ENCODE assay signal across 12 cellular contexts in the genomic region with DNA sequence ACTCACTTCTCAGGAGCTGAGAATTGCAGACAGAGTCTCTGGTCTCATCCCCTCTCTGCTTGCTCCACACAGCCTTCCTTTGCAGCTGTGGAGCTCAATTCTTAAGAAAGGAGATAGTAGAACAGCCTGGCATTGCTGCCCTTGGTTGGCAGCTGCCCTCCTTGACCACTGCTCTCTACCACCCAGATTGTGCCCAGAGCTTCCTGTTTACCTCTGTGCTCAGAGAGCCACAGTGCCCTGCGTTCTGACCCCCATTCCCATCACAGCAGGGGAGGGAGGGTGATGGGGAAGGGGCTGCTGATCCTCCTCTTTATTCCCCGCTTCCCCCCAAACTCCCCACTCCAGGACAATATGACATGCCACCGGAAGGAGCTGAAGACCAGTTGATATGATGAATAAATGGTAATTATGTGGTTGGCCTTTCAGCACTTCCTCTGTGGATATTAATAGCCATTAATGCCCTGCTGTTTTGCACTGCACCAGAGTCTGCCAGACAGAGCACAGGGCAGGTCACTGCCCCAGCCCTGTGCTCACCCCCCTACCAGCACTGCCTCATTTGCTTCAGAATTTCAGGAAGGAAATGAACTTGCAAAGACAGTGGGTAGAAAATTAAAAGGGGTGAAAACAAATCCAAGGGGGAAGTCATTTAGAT.
DNase-seq lines count a peak whose midpoint lies in the region; ATAC-seq and TF ChIP-seq lines count a peak whose summit lies in the region.
"Had no signal": no experiment of that assay in that cellular context is flagged by ENCODE, and none has a peak within 500 bp of the region (broad histone marks: within the 10 kb centered on the region; RNA-seq: fewer than 3 reads in every experiment).

No MANE protein-coding gene starts in this region.

- peak; percentile 45 for ATAC-seq in HG03135 (IDR thresholded peaks at IDR 0.05; ENCODE audit: unreplicated experiment)
- ATAC-seq in stimulated activated naive B cell treated with anti-CD40 and anti-IgM and Interleukin-4, amounts not matched to agents 10 μg/mL and 1 μg/mL and 100 μg/mL, for 72 hours (replicated peaks): peak; percentile 55 to 59

- peaks cover 7 to 13% of the 10 kb centered on the region in 2 donors for H3K9me3 Mint-ChIP-seq in stimulated activated naive B cell treated with anti-CD40 and anti-IgM and Interleukin-4, amounts not matched to agents 10 μg/mL and 1 μg/mL and 100 μg/mL, for 72 hours
- H3K9me3 Mint-ChIP-seq: dendritic cell treated with granulocyte-macrophage colony-stimulating factor and Interleukin-4, amounts not matched to agents 40 ng/mL and 50 ng/mL, for 4 days; T-helper 2 cell treated with Interferon-gamma antibody and Interleukin-4, amounts not matched to agents 5 μg/mL and 100 μg/mL, for 36 hours had no signal

- H3K9me3 ChIP-seq in SU-DHL-6 (ENCODE audit: insufficient read depth, low read length): no peaks in the 10 kb centered on the region
- H3K9me3 ChIP-seq: psoas muscle had no signal

- H3K36me3 ChIP-seq in SU-DHL-6 (ENCODE audit: low read length): no peaks in the 10 kb centered on the region

- no peak overlapping the region for H3K4me3 Mint-ChIP-seq in stimulated activated naive B cell treated with anti-CD40 and anti-IgM and Interleukin-4, amounts not matched to agents 10 μg/mL and 1 μg/mL and 100 μg/mL, for 72 hours
- H3K4me3 Mint-ChIP-seq: dendritic cell treated with granulocyte-macrophage colony-stimulating factor and Interleukin-4, amounts not matched to agents 40 ng/mL and 50 ng/mL, for 4 days; T-helper 2 cell treated with Interferon-gamma antibody and Interleukin-4, amounts not matched to agents 5 μg/mL and 100 μg/mL, for 36 hours had no signal

- H3K27ac Mint-ChIP-seq in stimulated activated naive B cell treated with anti-CD40 and anti-IgM and Interleukin-4, amounts not matched to agents 10 μg/mL and 1 μg/mL and 100 μg/mL, for 72 hours: peak overlapping the region; percentile 3
- H3K27ac Mint-ChIP-seq: T-helper 2 cell treated with Interferon-gamma antibody and Interleukin-4, amounts not matched to agents 5 μg/mL and 100 μg/mL, for 36 hours had no signal

- H3K9ac ChIP-seq in SU-DHL-6 (ENCODE audit: low read length): peak overlapping the region; percentile 33

- 0 out of 2 replicates have a peak, but pooled peaks cover 10% of the 10 kb centered on the region for H3F3A ChIP-seq in SU-DHL-6 (ENCODE audit: insufficient read depth)

- no peaks in the 10 kb centered on the region for H3K27me3 ChIP-seq in SU-DHL-6 (ENCODE audit: low read length)

- TF ChIP-seq CTCF in SU-DHL-6 (IDR thresholded peaks at IDR 0.05; ENCODE audit: insufficient read depth, low read length, poor library complexity, severe bottlenecking): no peak

- H3K4me2 ChIP-seq in SU-DHL-6 (ENCODE audit: low read depth, low read length, poor library complexity, severe bottlenecking): peak overlapping the region; percentile 50

- H2AFZ ChIP-seq in SU-DHL-6 (ENCODE audit: low read depth, low read length, severe bottlenecking): no peak overlapping the region

- H3K27me3 Mint-ChIP-seq in stimulated activated naive B cell treated with anti-CD40 and anti-IgM and Interleukin-4, amounts not matched to agents 10 μg/mL and 1 μg/mL and 100 μg/mL, for 72 hours: peaks cover 0 to 6% of the 10 kb centered on the region in 2 donors

- peak overlapping the region; percentile 22 for H3K4me3 ChIP-seq in SU-DHL-6 (ENCODE audit: insufficient read depth, low read length, poor library complexity, severe bottlenecking)
- H3K4me3 ChIP-seq: psoas muscle had no signal

- H3K36me3 Mint-ChIP-seq in stimulated activated naive B cell treated with anti-CD40 and anti-IgM and Interleukin-4, amounts not matched to agents 10 μg/mL and 1 μg/mL and 100 μg/mL, for 72 hours: peaks cover 4 to 5% of the 10 kb centered on the region in 2 donors

- H3K79me2 ChIP-seq in SU-DHL-6 (ENCODE audit: insufficient read depth, low read length): no peaks in the 10 kb centered on the region

- H4K20me1 ChIP-seq in SU-DHL-6 (ENCODE audit: low read depth, low read length): no peaks in the 10 kb centered on the region

- H3K4me1 Mint-ChIP-seq in stimulated activated naive B cell treated with anti-CD40 and anti-IgM and Interleukin-4, amounts not matched to agents 10 μg/mL and 1 μg/mL and 100 μg/mL, for 72 hours: peaks cover 24 to 31% of the 10 kb centered on the region in 2 donors

- H3K9me2 ChIP-seq in SU-DHL-6 (replicated peaks; ENCODE audit: insufficient read depth, low read length): no peaks in the 10 kb centered on the region

- H3K27ac ChIP-seq in SU-DHL-6 (ENCODE audit: low read depth, low read length): peak overlapping the region; percentile 81
- H3K27ac ChIP-seq: 22Rv1, psoas muscle had no signal

- DNase-seq in DMS 273 (lab: John Stamatoyannopoulos, UW; ENCODE audit: unreplicated experiment) (peak; percentile 2), DMS 273 treated with DMSO at 0.1 percent for 48 hours (lab: John Stamatoyannopoulos, UW) (no peak), AG20443 (ENCODE audit: low spot score) (no peak), DMS53 treated with DMSO at 0.1 percent for 48 hours (lab: John Stamatoyannopoulos, UW; ENCODE audit: unreplicated experiment) (no peak), NCI-H1436 (lab: John Stamatoyannopoulos, UW) (no peak)
- DNase-seq in stimulated activated naive B cell treated with anti-CD40 and anti-IgM and Interleukin-4, amounts not matched to agents 10 μg/mL and 1 μg/mL and 100 μg/mL, for 72 hours: no peak
- DNase-seq: psoas muscle had no signal
